ENCODE assay signal across 11 cellular contexts in the genomic region with DNA sequence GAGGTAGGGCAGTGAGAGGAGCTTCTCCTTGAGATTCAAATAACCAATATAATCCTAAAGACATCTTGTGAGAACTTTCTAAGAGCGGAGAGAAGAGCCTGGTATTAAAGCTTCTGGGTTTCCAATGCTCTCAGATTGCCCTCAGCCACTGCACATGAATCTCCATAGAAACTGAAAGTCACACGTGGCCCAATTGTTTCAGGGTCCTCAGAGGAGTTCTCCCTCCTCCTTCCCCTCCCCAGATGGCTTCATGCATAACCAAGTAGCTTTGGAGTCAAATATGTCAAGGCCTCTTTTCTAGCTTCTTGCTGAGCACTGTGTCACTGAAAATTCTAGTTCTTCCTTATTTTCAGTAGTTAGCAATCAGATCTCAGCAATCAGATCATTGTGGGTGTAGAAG.
DNase-seq lines count a peak whose midpoint lies in the region; ATAC-seq, FAIRE-seq and TF ChIP-seq lines count a peak whose summit lies in the region.
"Had no signal": no experiment of that assay in that cellular context is flagged by ENCODE, and none has a peak within 500 bp of the region (broad histone marks: within the 10 kb centered on the region; RNA-seq: fewer than 3 reads in every experiment).

No MANE protein-coding gene starts in this region.

- H3K4me1 ChIP-seq in DOHH2 (ENCODE audit: control insufficient read depth, low read length): peaks cover 41% of the 10 kb centered on the region

- peak overlapping the region; percentile 87 for H3K27ac ChIP-seq in DOHH2 (ENCODE audit: low read depth, low read length)
- H3K27ac ChIP-seq: PC-9 had no signal

- TF ChIP-seq CTCF in DOHH2 (IDR thresholded peaks at IDR 0.05; ENCODE audit: low read depth, low read length, poor library complexity, severe bottlenecking) (no peak), D721Med (IDR thresholded peaks at IDR 0.05; ENCODE audit: insufficient read depth, missing control alignments) (no peak)

- no peaks in the 10 kb centered on the region for H3F3A ChIP-seq in DOHH2 (ENCODE audit: control insufficient read depth, insufficient read depth)

- H4K20me1 ChIP-seq in DOHH2 (ENCODE audit: control insufficient read depth, insufficient read depth, low read depth, low read length): no peaks in the 10 kb centered on the region

- peak overlapping the region; percentile 93 for H3K4me2 ChIP-seq in DOHH2 (ENCODE audit: low read length)
- H3K4me2 ChIP-seq: PC-9 had no signal

- H3K27me3 ChIP-seq in DOHH2 (ENCODE audit: control insufficient read depth, low read length): no peaks in the 10 kb centered on the region

- ATAC-seq in HG02885 (IDR thresholded peaks at IDR 0.05; ENCODE audit: poor library complexity, unreplicated experiment): peak; percentile 70
- ATAC-seq: right cardiac atrium had no signal

- no peak for FAIRE-seq in D721Med (lab: Jason Lieb, UNC)

- no peaks in the 10 kb centered on the region for H3K9me2 ChIP-seq in DOHH2 (replicated peaks; ENCODE audit: control insufficient read depth, low read length)

- H3K4me3 ChIP-seq in DOHH2 (ENCODE audit: low read length): peak overlapping the region; percentile 98
- H3K4me3 ChIP-seq: PC-9 had no signal

- no peaks in the 10 kb centered on the region for H3K9me3 ChIP-seq in DOHH2 (ENCODE audit: control insufficient read depth, insufficient read depth, low read length)

- H3K36me3 ChIP-seq in DOHH2 (ENCODE audit: control insufficient read depth, low read length): peaks cover 31% of the 10 kb centered on the region

- DNase-seq in GM19238 (ENCODE audit: insufficient read length, low spot score): peak; percentile 22
- peak; percentile 86 for DNase-seq in NAMALWA (ENCODE audit: low spot score)
- no peak for DNase-seq in stimulated activated naive CD4-positive, alpha-beta T cell (lab: John Stamatoyannopoulos, UW)
- no peak for DNase-seq in glomerular visceral epithelial cell (ENCODE audit: extremely low spot score)
- DNase-seq in middle frontal gyrus (ENCODE audit: extremely low spot score, low spot score): no peak
- DNase-seq in D721Med (ENCODE audit: insufficient read length, low spot score): no peak
- DNase-seq: effector CD4-positive, alpha-beta T cell; PC-9; right cardiac atrium had no signal

- H3K79me2 ChIP-seq in DOHH2 (ENCODE audit: control insufficient read depth, low read length): peaks cover 72% of the 10 kb centered on the region

Comparison
In these comparisons a context has a peak if more than half of its experiments do, and no peak if none do; other contexts are left out.
1. DNase-seq: peak in GM19238 (single experiment) and NAMALWA (single experiment); none in stimulated activated naive CD4-positive, alpha-beta T cell (0 of 6), glomerular visceral epithelial cell (single experiment), middle frontal gyrus (single experiment) and D721Med (single experiment).